In genomic region chr21:31382060-31382459, GRCh38 we compare ENCODE assay signal across 14 cellular contexts.
"Had no signal": no experiment of that assay in that cellular context is flagged by ENCODE, and none has a peak within 500 bp of the region (broad histone marks: within the 10 kb centered on the region; RNA-seq: fewer than 3 reads in every experiment).

No MANE protein-coding gene starts in this region.

- H3K36me3 Mint-ChIP-seq: naive B cell had no signal

- H3K27ac ChIP-seq: foreskin keratinocyte, hepatocyte, neural progenitor cell, ovary had no signal

- ATAC-seq: effector memory CD8-positive, alpha-beta T cell; foreskin keratinocyte; right cardiac atrium had no signal

- H3K27me3 ChIP-seq: foreskin keratinocyte, hepatocyte, neural progenitor cell, ovary had no signal

- H3K4me1 ChIP-seq: foreskin keratinocyte, neural progenitor cell had no signal

- H3K4me3 Mint-ChIP-seq: dendritic cell treated with granulocyte-macrophage colony-stimulating factor and Interleukin-4, amounts not matched to agents 40 ng/mL and 50 ng/mL, for 4 days; effector memory CD8-positive, alpha-beta T cell; naive B cell; neural progenitor cell had no signal

- H3K4me1 Mint-ChIP-seq: naive B cell had no signal

- H3K4me3 ChIP-seq: hepatocyte, neural progenitor cell, ovary had no signal

- DNase-seq: effector memory CD8-positive, alpha-beta T cell; foreskin keratinocyte; mesendoderm; naive B cell; nucleus accumbens; ovary; right cardiac atrium; small intestine; stimulated activated CD4-positive, alpha-beta T cell treated with anti-CD3 and anti-CD28 coated beads, Interleukin-12 subunit alpha, Interleukin-12 subunit beta, amount 100 ng/mL, for 4 hours; stimulated activated naive CD4-positive, alpha-beta T cell treated with Interleukin-2 at 50 U/mL for 16 hours; trophoblast cell had no signal

- H3K36me3 ChIP-seq: neural progenitor cell, ovary had no signal

- H3K27ac Mint-ChIP-seq: dendritic cell treated with granulocyte-macrophage colony-stimulating factor and Interleukin-4, amounts not matched to agents 40 ng/mL and 50 ng/mL, for 4 days; effector memory CD8-positive, alpha-beta T cell; naive B cell; neural progenitor cell had no signal

- H3K27me3 Mint-ChIP-seq: naive B cell had no signal

- H3K9me3 ChIP-seq: ovary had no signal

- H3K9me3 Mint-ChIP-seq: dendritic cell treated with granulocyte-macrophage colony-stimulating factor and Interleukin-4, amounts not matched to agents 40 ng/mL and 50 ng/mL, for 4 days; naive B cell had no signal
